In genomic region chr15:49145651-49146609, GRCh38 we compare ENCODE assay signal across 8 cellular contexts. TPM values are rescaled to one million over a fixed set of nuclear protein-coding genes. Genes with fewer than 3 reads are reported as not detected.
A peak's percentile ranks its signal among the peaks of the same experiment; 100 is the strongest.
DNase-seq lines count a peak whose midpoint lies in the region; ATAC-seq, FAIRE-seq and TF ChIP-seq lines count a peak whose summit lies in the region.

No MANE protein-coding gene starts in this region.

- ATAC-seq in body of pancreas: no peak
- ATAC-seq in HG02870 (IDR thresholded peaks at IDR 0.05; ENCODE audit: unreplicated experiment): no peak

- H3K9me1 ChIP-seq in keratinocyte (ENCODE audit: control insufficient read depth, extremely low read depth, insufficient read depth, low read length): no peaks in the 10 kb centered on the region

- H3K4me1 Mint-ChIP-seq in type B pancreatic cell (ENCODE audit: unreplicated experiment): peaks cover 11% of the 10 kb centered on the region

- WGBS in body of pancreas, 2 donors: 12 to 16% methylated on average over 3 of the region's 3 CpGs

- no peak overlapping the region for H3K27ac Mint-ChIP-seq in type B pancreatic cell

- H3K36me3 ChIP-seq in BLaER1: peaks cover 56% of the 10 kb centered on the region
- H3K36me3 ChIP-seq in body of pancreas (replicated peaks in 1 of 2; ENCODE audit: insufficient read depth in 1 of 2, low read depth in 2 of 2): peaks cover 7 to 19% of the 10 kb centered on the region in 2 donors
- H3K36me3 ChIP-seq in keratinocyte (ENCODE audit: control insufficient read depth in 2 of 2, extremely low read depth in 1 of 2, insufficient read depth in 2 of 2, low read length in 2 of 2): peaks cover 17 to 18% of the 10 kb centered on the region in 2 experiments

- no peak for FAIRE-seq in keratinocyte (lab: Jason Lieb, UNC)

- no peak overlapping the region for H2AFZ ChIP-seq in keratinocyte (ENCODE audit: control insufficient read depth, low read length)

- H3K36me3 Mint-ChIP-seq in type B pancreatic cell: peaks cover 18% of the 10 kb centered on the region

- H3K4me3 Mint-ChIP-seq in type B pancreatic cell: no peak overlapping the region

- no peak overlapping the region for H3K9ac ChIP-seq in BLaER1
- no peak overlapping the region for H3K9ac ChIP-seq in keratinocyte (ENCODE audit: control insufficient read depth, extremely low read depth, insufficient read depth, low read length)

- H3K27me3 ChIP-seq in BLaER1 (no peaks in the 10 kb centered on the region), body of pancreas (no peaks in the 10 kb centered on the region), keratinocyte (ENCODE audit: control insufficient read depth, extremely low read depth, insufficient read depth, low read length) (no peaks in the 10 kb centered on the region)

- TF ChIP-seq CTCF in GM12872 (IDR thresholded peaks at IDR 0.05; ENCODE audit: insufficient read depth, low read depth, low read length): peak; percentile 63
- peak in 6 of 7 experiments; percentile 42 to 58 (median 55) for TF ChIP-seq CTCF in body of pancreas (IDR thresholded peaks at IDR 0.05)
- peak in 2 of 3 experiments; percentile 63 to 66 for TF ChIP-seq CTCF in keratinocyte (optimal IDR thresholded peaks at IDR 0.05 in 1 of 3, IDR thresholded peaks at IDR 0.05 in 1 of 3, conservative IDR thresholded peaks at IDR 0.05 in 1 of 3; ENCODE audit: extremely low read depth in 1 of 3, insufficient read depth in 2 of 3, low read length in 3 of 3)
- TF ChIP-seq CTCF in type B pancreatic cell (conservative IDR thresholded peaks at IDR 0.05): peak; percentile 80

- H3K4me2 ChIP-seq in BLaER1 (peak overlapping the region; percentile 8; the same call in 1 of the 2 replicates), keratinocyte (ENCODE audit: control insufficient read depth, extremely low read depth, insufficient read depth, low read depth, low read length) (peak overlapping the region; percentile 13)

- intact Hi-C loops in body of pancreas (cut with DNase I): no loop called here

- H4K20me1 ChIP-seq in BLaER1 (peaks cover 98% of the 10 kb centered on the region), keratinocyte (ENCODE audit: control insufficient read depth, extremely low read depth, insufficient read depth, low read length) (peaks cover 14% of the 10 kb centered on the region)

- no peaks in the 10 kb centered on the region for H3K27me3 Mint-ChIP-seq in type B pancreatic cell

- DNase-seq in NCI-H748 (lab: John Stamatoyannopoulos, UW; ENCODE audit: unreplicated experiment) (peak; percentile 34), body of pancreas (peak; percentile 14 to 53 (median 36)), keratinocyte (ENCODE audit: low read depth, low spot score) (no peak), type B pancreatic cell (ENCODE audit: extremely low spot score, unreplicated experiment) (no peak), DMS79 (lab: John Stamatoyannopoulos, UW) (no peak)

- dilution Hi-C loops in keratinocyte (cut with MboI; ENCODE audit: extremely low pct_ligation_motif_present, low sequenced_read_pairs): loop anchor here (25.0 kb wide), 1 partner anchor 109 kb away; the partner anchor contains the start of gene SECISBP2L

- H3K4me1 ChIP-seq in BLaER1 (peaks cover 24% of the 10 kb centered on the region), body of pancreas (peaks cover 5% of the 10 kb centered on the region), keratinocyte (ENCODE audit: control insufficient read depth, extremely low read depth, insufficient read depth, low read length) (peaks cover 12% of the 10 kb centered on the region)

- H3K9me3 ChIP-seq in BLaER1 (no peaks in the 10 kb centered on the region), body of pancreas (no peaks in the 10 kb centered on the region), keratinocyte (ENCODE audit: control insufficient read depth, low read depth, low read length) (no peaks in the 10 kb centered on the region)

- H3K79me2 ChIP-seq in keratinocyte (ENCODE audit: control insufficient read depth, insufficient read depth, low read length): peaks cover 77% of the 10 kb centered on the region

- TF ChIP-seq POLR2A in body of pancreas (IDR thresholded peaks at IDR 0.05): no peak

- H3K4me3 ChIP-seq in BLaER1: no peak overlapping the region
- no peak overlapping the region for H3K4me3 ChIP-seq in body of pancreas
- no peak overlapping the region for H3K4me3 ChIP-seq in keratinocyte (ENCODE audit: control insufficient read depth in 2 of 3, extremely low read depth in 1 of 3, insufficient read depth in 2 of 3, low read depth in 1 of 3, low read length in 3 of 3)

- H3K27ac ChIP-seq in BLaER1: no peak overlapping the region
- no peak overlapping the region for H3K27ac ChIP-seq in body of pancreas
- peak overlapping the region; percentile 11 for H3K27ac ChIP-seq in keratinocyte (ENCODE audit: control insufficient read depth, insufficient read depth, low read length)

- no peaks in the 10 kb centered on the region for H3K9me3 Mint-ChIP-seq in type B pancreatic cell

RNA-seq across cellular contexts. Expression of gene COPS2, which starts 9.5 kb away (rescaled TPM):
- total RNA-seq in body of pancreas (10 to 100 TPM; 17.5 to 33.7 TPM), type B pancreatic cell (ENCODE audit: low replicate concordance) (71.1 and 86.5 TPM in 2 replicates)
- 51.3 to 114 TPM (median 52.7 TPM) in 3 replicates for polyA plus RNA-seq in keratinocyte
- polyA plus RNA-seq in keratinocyte (2011; ENCODE audit: low read depth): 150 TPM
- polyA plus RNA-seq in keratinocyte (2011; cell fraction: cytosol; rRNA removed): 49.1 and 109 TPM in 2 replicates
- 29.2 and 39.9 TPM in 2 replicates for polyA plus RNA-seq in keratinocyte (2011; cell fraction: nucleus; rRNA removed)
- 68.1 and 69.4 TPM in 2 replicates for polyA plus RNA-seq in keratinocyte (2012; ENCODE audit: low replicate concordance)
- 10.5 to 62.8 TPM (median 23.2 TPM) in 3 replicates for polyA minus RNA-seq in keratinocyte
- 25.9 TPM for polyA minus RNA-seq in keratinocyte (2011; cell fraction: cytosol; rRNA and poly(A)+ RNA removed)
- polyA minus RNA-seq in keratinocyte (2011; cell fraction: nucleus; rRNA and poly(A)+ RNA removed): 13.9 and 32.0 TPM in 2 replicates

RNA-seq across cellular contexts. Expression of gene GALK2, which starts 24.1 kb away (rescaled TPM):
- total RNA-seq in body of pancreas (10 to 100 TPM; 21.5 to 35.6 TPM), type B pancreatic cell (ENCODE audit: low replicate concordance) (24.9 and 26.9 TPM in 2 replicates)
- 20.7 to 29.7 TPM (median 29.7 TPM) in 3 replicates for polyA plus RNA-seq in keratinocyte
- 14.3 TPM for polyA plus RNA-seq in keratinocyte (2011; ENCODE audit: low read depth)
- polyA plus RNA-seq in keratinocyte (2011; cell fraction: cytosol; rRNA removed): 14.9 and 19.7 TPM in 2 replicates
- polyA plus RNA-seq in keratinocyte (2011; cell fraction: nucleus; rRNA removed): 21.6 and 24.9 TPM in 2 replicates
- polyA plus RNA-seq in keratinocyte (2012; ENCODE audit: low replicate concordance): 19.6 and 22.5 TPM in 2 replicates
- polyA minus RNA-seq in keratinocyte: 16.0 to 35.2 TPM (median 29.2 TPM) in 3 replicates
- 10.7 TPM for polyA minus RNA-seq in keratinocyte (2011; cell fraction: cytosol; rRNA and poly(A)+ RNA removed)
- polyA minus RNA-seq in keratinocyte (2011; cell fraction: nucleus; rRNA and poly(A)+ RNA removed): 19.0 and 26.9 TPM in 2 replicates

Comparison
In these comparisons a context has a peak if more than half of its experiments do, and no peak if none do; other contexts are left out.
1. DNase-seq: peak in NCI-H748 (single experiment) and body of pancreas (4 of 4); none in keratinocyte (single experiment), type B pancreatic cell (single experiment) and DMS79 (single experiment).
2. Peak in every context shown above with its lines, with median percentiles within 50 percentile points of each other: CTCF ChIP-seq.